9 cellular contexts compared by ENCODE assay signal in the genomic region with DNA sequence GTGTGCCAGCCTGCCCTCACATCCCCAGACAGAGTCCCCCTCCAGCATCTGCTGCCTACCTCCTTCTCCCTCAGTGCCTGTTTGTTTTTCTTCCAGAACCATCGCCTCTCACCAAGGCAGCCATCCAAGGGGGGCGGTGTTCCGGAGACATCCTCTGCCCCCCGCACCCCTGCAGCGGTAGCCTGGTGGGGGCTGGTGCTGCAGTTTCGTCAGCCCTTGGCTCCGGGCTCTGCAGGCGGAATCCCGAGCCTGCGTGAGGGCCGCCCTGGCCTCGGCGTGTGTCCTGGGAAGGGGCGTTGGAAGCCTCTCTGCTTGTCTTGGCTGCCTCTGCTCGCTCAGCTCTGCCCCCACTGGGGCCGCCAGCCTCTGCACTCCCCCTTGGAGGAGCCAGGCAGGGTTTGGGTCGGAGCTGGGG.
DNase-seq lines count a peak whose midpoint lies in the region; ATAC-seq and TF ChIP-seq lines count a peak whose summit lies in the region.
"Had no signal": no experiment of that assay in that cellular context is flagged by ENCODE, and none has a peak within 500 bp of the region (broad histone marks: within the 10 kb centered on the region; RNA-seq: fewer than 3 reads in every experiment).

No MANE protein-coding gene starts in this region.

- H3K27ac ChIP-seq in Peyer's patch, result peak overlapping the region in 1 of 4 donors; percentile 16
- H3K27ac ChIP-seq in gastroesophageal sphincter, result peak overlapping the region in 3 of 4 donors; percentile 71 to 74 (median 72)
- no peak overlapping the region for H3K27ac ChIP-seq in osteoblast (ENCODE audit: low read depth, low read length)

- H3K27me3 Mint-ChIP-seq in activated T-cell treated with anti-CD3 and anti-CD28 coated beads, Interleukin-2, amount 50 U/mL, for 72 hours (ENCODE audit: low read depth), result peaks cover 17% of the 10 kb centered on the region

- no peak for TF ChIP-seq EP300 in gastroesophageal sphincter (IDR thresholded peaks at IDR 0.05)

- ATAC-seq in gastroesophageal sphincter (peak; percentile 72), GM21619 (IDR thresholded peaks at IDR 0.05; ENCODE audit: unreplicated experiment) (no peak)
- ATAC-seq in activated CD4-positive, CD25-positive, alpha-beta regulatory T cell treated with anti-CD3 and anti-CD28 coated beads, Interleukin-2, amount 50 U/mL, for 24 hours, result no peak
- ATAC-seq in activated T-cell treated with anti-CD3 and anti-CD28 coated beads, Interleukin-2, amount 50 U/mL, for 72 hours (replicated peaks in 1 of 2), result no peak

- DNase-seq in C1 segment of cervical spinal cord (lab: John Stamatoyannopoulos, UW) (peak in 10 of 14 donors; percentile 9 to 75 (median 38)), Peyer's patch (peak in 2 of 3 donors; percentile 19 to 66), osteoblast (ENCODE audit: insufficient read length, low spot score, missing footprints) (peak; percentile 98)
- DNase-seq in activated T-cell treated with anti-CD3 and anti-CD28 coated beads, Interleukin-2, amount 50 U/mL, for 72 hours, result no peak
- no peak for DNase-seq in activated T-cell treated with anti-CD3 and anti-CD28 coated beads, Interleukin-2, amount 50 U/mL, for 1 hour

- no peaks in the 10 kb centered on the region for H3K36me3 Mint-ChIP-seq in activated T-cell treated with anti-CD3 and anti-CD28 coated beads, Interleukin-2, amount 50 U/mL, for 72 hours (ENCODE audit: insufficient read depth in 2 of 2)

- H3K9me3 ChIP-seq in Peyer's patch (no peaks in the 10 kb centered on the region), gastroesophageal sphincter (no peaks in the 10 kb centered on the region), osteoblast (ENCODE audit: low read depth, low read length) (no peaks in the 10 kb centered on the region)

- peaks cover 3% of the 10 kb centered on the region for H3K79me2 ChIP-seq in osteoblast (ENCODE audit: insufficient read depth, low read length)

- no peak overlapping the region for H2AFZ ChIP-seq in osteoblast (ENCODE audit: low read length)

- peak overlapping the region; percentile 40 for H3K4me2 ChIP-seq in osteoblast (ENCODE audit: insufficient read depth, low read length)

- no peak overlapping the region for H3K27ac Mint-ChIP-seq in activated T-cell treated with anti-CD3 and anti-CD28 coated beads, Interleukin-2, amount 50 U/mL, for 72 hours
- H3K27ac Mint-ChIP-seq: T-helper 2 cell treated with Interferon-gamma antibody and Interleukin-4, amounts not matched to agents 5 μg/mL and 100 μg/mL, for 36 hours had no signal

- H3K27me3 ChIP-seq in Peyer's patch (no peaks in the 10 kb centered on the region), gastroesophageal sphincter (no peaks in the 10 kb centered on the region), osteoblast (ENCODE audit: insufficient read depth, low read length) (no peaks in the 10 kb centered on the region)

- no peaks in the 10 kb centered on the region for H3K4me1 Mint-ChIP-seq in activated T-cell treated with anti-CD3 and anti-CD28 coated beads, Interleukin-2, amount 50 U/mL, for 72 hours (ENCODE audit: low read depth)

- no peaks in the 10 kb centered on the region for H3K9me3 Mint-ChIP-seq in activated T-cell treated with anti-CD3 and anti-CD28 coated beads, Interleukin-2, amount 50 U/mL, for 72 hours
- H3K9me3 Mint-ChIP-seq: T-helper 2 cell treated with Interferon-gamma antibody and Interleukin-4, amounts not matched to agents 5 μg/mL and 100 μg/mL, for 36 hours had no signal

- H3K36me3 ChIP-seq in Peyer's patch (no peaks in the 10 kb centered on the region), gastroesophageal sphincter (no peaks in the 10 kb centered on the region), osteoblast (ENCODE audit: insufficient read depth, low read length) (no peaks in the 10 kb centered on the region)

- no peak overlapping the region for H3K4me3 Mint-ChIP-seq in activated T-cell treated with anti-CD3 and anti-CD28 coated beads, Interleukin-2, amount 50 U/mL, for 72 hours
- H3K4me3 Mint-ChIP-seq: T-helper 2 cell treated with Interferon-gamma antibody and Interleukin-4, amounts not matched to agents 5 μg/mL and 100 μg/mL, for 36 hours had no signal

- WGBS in gastroesophageal sphincter (ENCODE audit: low coverage in 1 of 2), 2 donors, result 0% methylated on average over 1 of the region's 17 CpGs; no CpG with 5 or more reads in 1 of the 2 donors

- TF ChIP-seq CTCF in Peyer's patch (IDR thresholded peaks at IDR 0.05) (no peak), gastroesophageal sphincter (IDR thresholded peaks at IDR 0.05) (peak in 2 of 4 experiments; percentile 8 to 24), osteoblast (IDR thresholded peaks at IDR 0.05; ENCODE audit: extremely low read depth, low read depth, low read length) (peak; percentile 30)

- peaks cover 31% of the 10 kb centered on the region for H4K20me1 ChIP-seq in osteoblast (ENCODE audit: insufficient read depth, low read length)

- TF ChIP-seq POLR2A in Peyer's patch (IDR thresholded peaks at IDR 0.05), result no peak
- TF ChIP-seq POLR2A in gastroesophageal sphincter (IDR thresholded peaks at IDR 0.05), result no peak

- H3K4me1 ChIP-seq in Peyer's patch (peaks cover 0 to 33% (median 7%) of the 10 kb centered on the region in 4 donors), gastroesophageal sphincter (peaks cover 0 to 64% (median 32%) of the 10 kb centered on the region in 3 donors), osteoblast (ENCODE audit: insufficient read depth, low read length) (peaks cover 27% of the 10 kb centered on the region)

- H3K4me3 ChIP-seq in Peyer's patch (no peak overlapping the region), gastroesophageal sphincter (no peak overlapping the region), osteoblast (ENCODE audit: insufficient read depth, low read length) (no peak overlapping the region)

Comparison
In these comparisons a context has a peak if more than half of its experiments do, and no peak if none do; other contexts are left out.
1. DNase-seq: peak in C1 segment of cervical spinal cord (10 of 14), Peyer's patch (2 of 3) and osteoblast (single experiment); none in activated T-cell treated with anti-CD3 and anti-CD28 coated beads, Interleukin-2, amount 50 U/mL, for 72 hours (0 of 2) and activated T-cell treated with anti-CD3 and anti-CD28 coated beads, Interleukin-2, amount 50 U/mL, for 1 hour (single experiment).